8 cellular contexts compared by ENCODE assay signal in genomic region chrX:47218920-47219815, GRCh38. TPM values are rescaled to one million over a fixed set of nuclear protein-coding genes. Genes with fewer than 3 reads are reported as not detected.
DNase-seq lines count a peak whose midpoint lies in the region; ATAC-seq, FAIRE-seq and TF ChIP-seq lines count a peak whose summit lies in the region.

No MANE protein-coding gene starts in this region.

- H3F3A ChIP-seq in GM23248 (ENCODE audit: insufficient read depth) = peaks cover 20% of the 10 kb centered on the region

- DNase-seq in A549 (ENCODE audit: low read depth in 1 of 2, low spot score in 1 of 2) = peak; percentile 24 to 29
- DNase-seq in GM23248 = peak; percentile 47
- peak; percentile 51 for DNase-seq in T-helper 9 cell
- no peak for DNase-seq in bronchial epithelial cell (ENCODE audit: low read depth)
- DNase-seq in left kidney (ENCODE audit: low read depth, low spot score) = peak; percentile 47
- peak; percentile 26 to 31 (median 28) for DNase-seq in stimulated activated CD4-positive, alpha-beta T cell treated with anti-CD3 and anti-CD28 coated beads, TNF-alpha, amount 100 ng/mL, for 24 hours (ENCODE audit: low read depth in 3 of 3)
- no peak for DNase-seq in foreskin melanocyte

- no peaks in the 10 kb centered on the region for H4K20me1 ChIP-seq in GM23248 (ENCODE audit: insufficient read depth)

- H3K4me2 ChIP-seq in A549 = peak overlapping the region; percentile 98
- peak overlapping the region; percentile 78 for H3K4me2 ChIP-seq in GM23248 (ENCODE audit: unreplicated experiment)

- POLR2A ChIA-PET in A549 (lab: Yijun Ruan, JAX) = interaction anchor here (1.5 to 3.5 kb wide), 3 partner anchors 13 to 74 kb away, joined by 6 to 43 read pairs (median 12); partner anchors contain the start of genes NDUFB11, RBM10 and USP11

- H3K27ac ChIP-seq in A549 = peak overlapping the region; percentile 100
- peak overlapping the region; percentile 98 for H3K27ac ChIP-seq in GM23248

- H3K9me3 ChIP-seq in A549 (no peaks in the 10 kb centered on the region), GM23248 (ENCODE audit: low read depth) (no peaks in the 10 kb centered on the region)

- peak overlapping the region; percentile 22; the same call in 1 of the 2 replicates for H2AFZ ChIP-seq in GM23248

- CTCF ChIA-PET in A549 (lab: Yijun Ruan, JAX) = no interaction called here

- no peak for TF ChIP-seq CTCF in A549 (IDR thresholded peaks at IDR 0.05)
- TF ChIP-seq CTCF in bronchial epithelial cell (IDR thresholded peaks at IDR 0.05; ENCODE audit: insufficient read depth, low read length, severe bottlenecking) = no peak

- 3% methylated on average over 19 of the region's 60 CpGs for WGBS in A549 (ENCODE audit: missing lambda C conversion rate)
- WGBS in GM23248 (ENCODE audit: low coverage in 1 of 2, low lambda C conversion rate in 2 of 2, missing lambda C conversion rate in 2 of 2), 2 experiments = 0 to 2% methylated on average over 6 to 37 of the region's 60 CpGs

- H3K4me1 ChIP-seq in A549 (peaks cover 28% of the 10 kb centered on the region), GM23248 (ENCODE audit: insufficient read depth) (peaks cover 25% of the 10 kb centered on the region)

- FAIRE-seq in A549 (lab: Jason Lieb, UNC) (no peak), bronchial epithelial cell (lab: Jason Lieb, UNC) (no peak)

- H3K9me2 ChIP-seq in GM23248 (ENCODE audit: insufficient read depth) = no peaks in the 10 kb centered on the region

- ATAC-seq in A549 (no peak), GM18870 (IDR thresholded peaks at IDR 0.05; ENCODE audit: unreplicated experiment) (no peak)

- H3K27me3 ChIP-seq in GM23248 (replicated peaks; ENCODE audit: insufficient read depth) (no peaks in the 10 kb centered on the region), bronchial epithelial cell (ENCODE audit: control insufficient read depth, insufficient read depth, low read length) (no peaks in the 10 kb centered on the region)

- no peak for TF ChIP-seq RAD21 in A549 (conservative IDR thresholded peaks at IDR 0.05 in 1 of 2, IDR thresholded peaks at IDR 0.05 in 1 of 2)

- H3K9ac ChIP-seq in GM23248 = peak overlapping the region; percentile 100

- in situ Hi-C loops in GM23248 (cut with MboI) = loop anchor here (25.0 kb wide), 1 partner anchor 168 kb away; no protein-coding TSS in a partner anchor

- no peaks in the 10 kb centered on the region for H3K36me3 ChIP-seq in GM23248 (ENCODE audit: low read depth)
- H3K36me3 ChIP-seq in bronchial epithelial cell (ENCODE audit: control insufficient read depth, insufficient read depth, low read length) = peaks cover 11% of the 10 kb centered on the region

- H3K79me2 ChIP-seq in GM23248 (ENCODE audit: insufficient read depth) = peaks cover 39% of the 10 kb centered on the region

- no peak for TF ChIP-seq EP300 in A549 (IDR thresholded peaks at IDR 0.05)

- peak overlapping the region; percentile 100 for H3K4me3 ChIP-seq in A549
- peak overlapping the region; percentile 85 for H3K4me3 ChIP-seq in GM23248
- peak overlapping the region; percentile 70 for H3K4me3 ChIP-seq in bronchial epithelial cell (ENCODE audit: low read depth, low read length)

- TF ChIP-seq POLR2A in A549 (IDR thresholded peaks at IDR 0.05; ENCODE audit: low read length) = no peak

TF ChIP-seq in A549, 52 proteins besides CTCF, POLR2A, EP300 and RAD21:
- no peak for TF ChIP-seq RNF2 (IDR thresholded peaks at IDR 0.05; ENCODE audit: borderline replicate concordance, low read depth)
- no peak for TF ChIP-seq ZFP36 (IDR thresholded peaks at IDR 0.05; ENCODE audit: borderline replicate concordance, partially characterized antibody)
- no peak for TF ChIP-seq FOSB (CRISPR knock-in tag; IDR thresholded peaks at IDR 0.05)
- TF ChIP-seq KDM1A (IDR thresholded peaks at IDR 0.05; ENCODE audit: low read depth) = no peak
- no peak for TF ChIP-seq ATOH8 (CRISPR knock-in tag; IDR thresholded peaks at IDR 0.05; ENCODE audit: low read depth)
- no peak for TF ChIP-seq HDAC2 (IDR thresholded peaks at IDR 0.05)
- TF ChIP-seq BCL3 (IDR thresholded peaks at IDR 0.05) = no peak
- TF ChIP-seq RCOR1 (IDR thresholded peaks at IDR 0.05; ENCODE audit: low read depth, low read length) = no peak
- no peak for TF ChIP-seq JUNB (IDR thresholded peaks at IDR 0.05)
- TF ChIP-seq CBX8 (IDR thresholded peaks at IDR 0.05) = no peak
- TF ChIP-seq CEBPB (IDR thresholded peaks at IDR 0.05) = no peak
- no peak for TF ChIP-seq RARB (CRISPR knock-in tag; IDR thresholded peaks at IDR 0.05)
- TF ChIP-seq MYC (IDR thresholded peaks at IDR 0.05; ENCODE audit: borderline replicate concordance, low read length) = no peak
- no peak for TF ChIP-seq TFCP2L1 (CRISPR knock-in tag; IDR thresholded peaks at IDR 0.05)

RNA-seq across cellular contexts. Expression of gene CDK16, which starts 0.7 kb away (rescaled TPM):
- polyA plus RNA-seq in A549 (2011; rRNA removed) (111 and 121 TPM in 2 replicates), A549 (2017; fragmentation: RNase III; extraction: RNeasy Plus Mini Kit Qiagen cat#74134 plus additional on column Dnase treatment) (101 to 115 TPM (median 105 TPM) in 3 replicates), GM23248 (2016; fragmentation: Nextera tagmentation; extraction: Ambion mirVana) (103 and 105 TPM in 2 replicates)
- 141 and 147 TPM in 2 replicates for polyA plus RNA-seq in A549 (2012; cell fraction: cytosol; rRNA removed)
- polyA plus RNA-seq in A549 (2012; cell fraction: nucleus; rRNA removed) = 280 and 320 TPM in 2 replicates
- 268 and 280 TPM in 2 replicates for polyA minus RNA-seq in A549 (2011; rRNA and poly(A)+ RNA removed)
- total RNA-seq in GM23248 (2014; rRNA removed; shearing (Covaris generic)) = 89.5 and 97.8 TPM in 2 replicates
- total RNA-seq in bronchial epithelial cell = 54.8 and 100 TPM in 2 replicates

RNA-seq across cellular contexts. Expression of gene USP11, which starts 13.6 kb away (rescaled TPM):
- polyA plus RNA-seq in A549 (2011; rRNA removed) (35.6 and 36.6 TPM in 2 replicates), A549 (2017; fragmentation: RNase III; extraction: RNeasy Plus Mini Kit Qiagen cat#74134 plus additional on column Dnase treatment) (43.5 to 53.3 TPM (median 50.0 TPM) in 3 replicates), GM23248 (2016; fragmentation: Nextera tagmentation; extraction: Ambion mirVana) (61.4 and 61.5 TPM in 2 replicates)
- 22.2 and 25.4 TPM in 2 replicates for polyA plus RNA-seq in A549 (2012; cell fraction: cytosol; rRNA removed)
- polyA plus RNA-seq in A549 (2012; cell fraction: nucleus; rRNA removed) = 74.3 and 83.3 TPM in 2 replicates
- polyA minus RNA-seq in A549 (2011; rRNA and poly(A)+ RNA removed) = 122 and 133 TPM in 2 replicates
- total RNA-seq in GM23248 (2014; rRNA removed; shearing (Covaris generic)) = 30.2 and 36.6 TPM in 2 replicates
- 6.1 and 7.3 TPM in 2 replicates for total RNA-seq in bronchial epithelial cell

RNA-seq across cellular contexts. Expression of gene UBA1, which starts 25.5 kb away (rescaled TPM):
- 160 and 192 TPM in 2 replicates for polyA plus RNA-seq in A549 (2011; rRNA removed)
- 266 and 294 TPM in 2 replicates for polyA plus RNA-seq in A549 (2012; cell fraction: cytosol; rRNA removed)
- 588 and 645 TPM in 2 replicates for polyA plus RNA-seq in A549 (2012; cell fraction: nucleus; rRNA removed)
- 188 to 196 TPM (median 192 TPM) in 3 replicates for polyA plus RNA-seq in A549 (2017; fragmentation: RNase III; extraction: RNeasy Plus Mini Kit Qiagen cat#74134 plus additional on column Dnase treatment)
- 293 and 297 TPM in 2 replicates for polyA minus RNA-seq in A549 (2011; rRNA and poly(A)+ RNA removed)
- 264 and 266 TPM in 2 replicates for total RNA-seq in GM23248 (2014; rRNA removed; shearing (Covaris generic))
- 141 and 146 TPM in 2 replicates for polyA plus RNA-seq in GM23248 (2016; fragmentation: Nextera tagmentation; extraction: Ambion mirVana)
- 87.4 and 137 TPM in 2 replicates for total RNA-seq in bronchial epithelial cell

Comparison
In these comparisons a context has a peak if more than half of its experiments do, and no peak if none do; other contexts are left out.
1. DNase-seq: peak in A549 (2 of 2), GM23248 (single experiment), T-helper 9 cell (single experiment), left kidney (single experiment) and stimulated activated CD4-positive, alpha-beta T cell treated with anti-CD3 and anti-CD28 coated beads, TNF-alpha, amount 100 ng/mL, for 24 hours (3 of 3); none in bronchial epithelial cell (single experiment) and foreskin melanocyte (single experiment).
2. Peak in every context shown above with its lines, with median percentiles within 50 percentile points of each other: H3K4me3 ChIP-seq.